8 cellular contexts compared by ENCODE assay signal in the genomic region with DNA sequence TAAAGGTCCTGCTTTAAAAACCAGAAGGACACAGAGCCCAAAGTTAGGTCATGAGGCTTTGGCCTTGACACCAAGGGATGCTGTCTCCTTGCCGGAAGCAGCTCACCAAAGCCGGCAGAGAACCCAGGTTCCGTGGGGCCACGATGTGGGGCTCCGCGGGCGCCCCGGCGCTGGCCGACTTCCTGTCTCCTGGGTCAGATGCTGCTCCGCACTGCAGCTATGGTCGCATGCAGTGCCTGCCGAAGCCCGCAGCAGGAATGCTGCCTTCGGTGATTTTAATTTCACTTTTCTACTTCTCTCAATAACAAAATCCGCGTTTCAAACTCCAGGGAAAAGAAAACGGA. TPM values are rescaled to one million over a fixed set of nuclear protein-coding genes. Genes with fewer than 3 reads are reported as not detected.
A peak's percentile ranks its signal among the peaks of the same experiment; 100 is the strongest.
DNase-seq lines count a peak whose midpoint lies in the region; ATAC-seq lines count a peak whose summit lies in the region.

No MANE protein-coding gene starts in this region.

- WGBS in right cardiac atrium, result 1% methylated on average over 18 of the region's 18 CpGs

- peak; percentile 79 to 81 for ATAC-seq in activated naive CD4-positive, alpha-beta T cell treated with anti-CD3 and anti-CD28 coated beads, Interleukin-2, amount 50 U/mL, for 72 hours
- ATAC-seq in right cardiac atrium, result peak; percentile 41 to 52

- POLR2A ChIA-PET in CD8-positive, alpha-beta memory T cell (lab: Charles Lee), result interaction anchor here (0.6 to 2.2 kb wide), 6 partner anchors 9 to 148 kb away, joined by 3 to 9 read pairs (median 3); partner anchors contain the start of genes COX8A and MARK2

- peak overlapping the region; percentile 94 for H3K27ac ChIP-seq in CD8-positive, alpha-beta memory T cell (ENCODE audit: low read depth, low read length)
- H3K27ac ChIP-seq in SJSA1 (peak overlapping the region; percentile 57), right cardiac atrium (ENCODE audit: low read length) (peak overlapping the region; percentile 8)

- peaks cover 22% of the 10 kb centered on the region for H3K4me1 ChIP-seq in CD8-positive, alpha-beta memory T cell (ENCODE audit: insufficient read depth, low read length)
- H3K4me1 ChIP-seq in HAP-1 (peaks cover 8% of the 10 kb centered on the region), SJSA1 (replicated peaks) (peaks cover 19% of the 10 kb centered on the region), right cardiac atrium (ENCODE audit: control insufficient read depth, insufficient read depth, low read length) (peaks cover 7% of the 10 kb centered on the region)

- H3K27ac Mint-ChIP-seq in CD8-positive, alpha-beta memory T cell, result peak overlapping the region; percentile 98 to 100 (median 99)
- H3K27ac Mint-ChIP-seq in activated naive CD4-positive, alpha-beta T cell treated with anti-CD3 and anti-CD28 coated beads, Interleukin-2, amount 50 U/mL, for 72 hours, result peak overlapping the region; percentile 88 to 99

- peaks cover 0 to 30% (median 2%) of the 10 kb centered on the region in 3 donors for H3K36me3 Mint-ChIP-seq in CD8-positive, alpha-beta memory T cell
- peaks cover 7 to 19% of the 10 kb centered on the region in 2 donors for H3K36me3 Mint-ChIP-seq in activated naive CD4-positive, alpha-beta T cell treated with anti-CD3 and anti-CD28 coated beads, Interleukin-2, amount 50 U/mL, for 72 hours

- peak overlapping the region; percentile 85 for H3K4me3 ChIP-seq in CD8-positive, alpha-beta memory T cell (ENCODE audit: low read length)
- peak overlapping the region; percentile 95 for H3K4me3 ChIP-seq in HAP-1
- peak overlapping the region; percentile 78 for H3K4me3 ChIP-seq in SJSA1
- peak overlapping the region; percentile 71 for H3K4me3 ChIP-seq in right cardiac atrium (ENCODE audit: low read length)

- peaks cover 7% of the 10 kb centered on the region for H3K36me3 ChIP-seq in CD8-positive, alpha-beta memory T cell (ENCODE audit: insufficient read depth, low read length)
- H3K36me3 ChIP-seq in HAP-1 (replicated peaks) (peaks cover 29% of the 10 kb centered on the region), SJSA1 (peaks cover 48% of the 10 kb centered on the region)

- CTCF ChIA-PET in CD8-positive, alpha-beta memory T cell (lab: Charles Lee), result interaction anchor here (0.8 to 1.3 kb wide), 4 partner anchors 14 to 332 kb away, joined by 3 to 4 read pairs (median 4); partner anchors contain the start of genes PRDX5 and TRMT112

- H3K27me3 Mint-ChIP-seq in CD8-positive, alpha-beta memory T cell, result no peaks in the 10 kb centered on the region

- H3K9me3 Mint-ChIP-seq in CD8-positive, alpha-beta memory T cell, result no peaks in the 10 kb centered on the region
- H3K9me3 Mint-ChIP-seq in activated naive CD4-positive, alpha-beta T cell treated with anti-CD3 and anti-CD28 coated beads, Interleukin-2, amount 50 U/mL, for 72 hours, result no peaks in the 10 kb centered on the region

- intact Hi-C loops in right cardiac atrium (cut with DNase I), result no loop called here

- H3K27me3 ChIP-seq in CD8-positive, alpha-beta memory T cell (ENCODE audit: insufficient read depth, low read length, poor library complexity, severe bottlenecking), result no peaks in the 10 kb centered on the region
- H3K27me3 ChIP-seq in HAP-1 (ENCODE audit: low read depth), result no peaks in the 10 kb centered on the region
- no peaks in the 10 kb centered on the region for H3K27me3 ChIP-seq in SJSA1 (replicated peaks)
- H3K27me3 ChIP-seq in right cardiac atrium (ENCODE audit: control insufficient read depth, insufficient read depth), result no peaks in the 10 kb centered on the region

- in situ Hi-C loops in HAP-1 (cut with MboI; ENCODE audit: low sequenced_read_pairs), result no loop called here

- DNase-seq in CD8-positive, alpha-beta memory T cell, result peak; percentile 57 to 82 (median 72)
- DNase-seq in HAP-1 (ENCODE audit: low spot score in 2 of 2), result peak in 1 of 2 experiments; percentile 47
- no peak for DNase-seq in SJSA1 (ENCODE audit: low read depth in 1 of 2, low spot score in 2 of 2)
- DNase-seq in activated naive CD4-positive, alpha-beta T cell treated with anti-CD3 and anti-CD28 coated beads, Interleukin-2, amount 50 U/mL, for 72 hours (ENCODE audit: low spot score in 2 of 2), result peak in 1 of 2 donors; percentile 79
- DNase-seq in right cardiac atrium, result peak in 2 of 3 donors; percentile 76 to 79
- peak; percentile 42 to 62 (median 56) for DNase-seq in stimulated activated CD4-positive, alpha-beta T cell treated with anti-CD3 and anti-CD28 coated beads, Interleukin-12 subunit alpha, Interleukin-12 subunit beta, amount 100 ng/mL, for 48 hours (ENCODE audit: low read depth in 2 of 3, low spot score in 1 of 3)
- DNase-seq in mesenteric fat pad (ENCODE audit: low spot score), result no peak
- DNase-seq in NCI-H2029 treated with DMSO at 0.1 percent for 48 hours (lab: John Stamatoyannopoulos, UW), result no peak

- H3K9me3 ChIP-seq in CD8-positive, alpha-beta memory T cell (ENCODE audit: low read length), result no peaks in the 10 kb centered on the region
- no peaks in the 10 kb centered on the region for H3K9me3 ChIP-seq in HAP-1
- H3K9me3 ChIP-seq in SJSA1 (replicated peaks), result no peaks in the 10 kb centered on the region
- H3K9me3 ChIP-seq in right cardiac atrium (ENCODE audit: control insufficient read depth, low read length), result no peaks in the 10 kb centered on the region

- H3K4me3 Mint-ChIP-seq in CD8-positive, alpha-beta memory T cell, result peak overlapping the region; percentile 96 to 99 (median 99)

- H3K4me1 Mint-ChIP-seq in CD8-positive, alpha-beta memory T cell, result peaks cover 27 to 44% (median 32%) of the 10 kb centered on the region in 3 donors

RNA-seq across cellular contexts. Expression of gene OTUB1, which starts 0.5 kb away (rescaled TPM):
- 10 to 100 TPM; 75.8 to 85.0 TPM for total RNA-seq in CD8-positive, alpha-beta memory T cell
- 135 TPM for polyA plus RNA-seq in CD8-positive, alpha-beta memory T cell
- 35.6 and 69.7 TPM in 2 replicates for total RNA-seq in SJSA1 (2014; rRNA removed; shearing (Covaris generic))
- 10 to 100 TPM; 60.0 to 86.4 TPM for total RNA-seq in activated naive CD4-positive, alpha-beta T cell treated with anti-CD3 and anti-CD28 coated beads, Interleukin-2, amount 50 U/mL, for 72 hours
- total RNA-seq in right cardiac atrium, result 10 to 100 TPM; 44.9 to 55.8 (median 51.2) TPM
- 62.4 TPM for polyA plus RNA-seq in right cardiac atrium
- 44.3 TPM for total RNA-seq in mesenteric fat pad

RNA-seq across cellular contexts. Expression of gene COX8A, which starts 11.4 kb away (rescaled TPM):
- 100 to 1,000 TPM; 373 to 424 TPM for total RNA-seq in CD8-positive, alpha-beta memory T cell
- polyA plus RNA-seq in CD8-positive, alpha-beta memory T cell, result 388 TPM
- 1,062 and 2,110 TPM in 2 replicates for total RNA-seq in SJSA1 (2014; rRNA removed; shearing (Covaris generic))
- 100 to 1,000 TPM; 498 to 568 TPM for total RNA-seq in activated naive CD4-positive, alpha-beta T cell treated with anti-CD3 and anti-CD28 coated beads, Interleukin-2, amount 50 U/mL, for 72 hours
- total RNA-seq in right cardiac atrium (100 to 1,000 TPM; 726 to 908 (median 798) TPM), mesenteric fat pad (249 TPM)
- 2,526 TPM for polyA plus RNA-seq in right cardiac atrium

RNA-seq across cellular contexts. Expression of gene NAA40, which starts 47.0 kb away (rescaled TPM):
- 10 to 100 TPM; 20.2 to 26.2 TPM for total RNA-seq in CD8-positive, alpha-beta memory T cell
- 15.9 TPM for polyA plus RNA-seq in CD8-positive, alpha-beta memory T cell
- total RNA-seq in SJSA1 (2014; rRNA removed; shearing (Covaris generic)), result 21.4 and 39.9 TPM in 2 replicates
- total RNA-seq in activated naive CD4-positive, alpha-beta T cell treated with anti-CD3 and anti-CD28 coated beads, Interleukin-2, amount 50 U/mL, for 72 hours, result 10 to 100 TPM; 23.5 to 25.4 TPM
- total RNA-seq in right cardiac atrium (10 to 100 TPM; 27.4 to 47.6 (median 29.2) TPM), mesenteric fat pad (14.7 TPM)
- 20.1 TPM for polyA plus RNA-seq in right cardiac atrium

RNA-seq across cellular contexts. Expression of gene FLRT1, which starts 49.9 kb away (rescaled TPM):
- not detected for total RNA-seq in CD8-positive, alpha-beta memory T cell
- not detected for polyA plus RNA-seq in CD8-positive, alpha-beta memory T cell
- total RNA-seq in SJSA1 (2014; rRNA removed; shearing (Covaris generic)), result 0.18 TPM in 1 of 2 replicates, not detected in the other
- not detected for total RNA-seq in activated naive CD4-positive, alpha-beta T cell treated with anti-CD3 and anti-CD28 coated beads, Interleukin-2, amount 50 U/mL, for 72 hours
- total RNA-seq in right cardiac atrium (1 to 10 TPM in 3 of 4 donors, under 1 TPM in 1; 0.92 to 2.0 (median 1.6) TPM), mesenteric fat pad (not detected)
- polyA plus RNA-seq in right cardiac atrium, result 1.5 TPM

Comparison
In these comparisons a context has a peak if more than half of its experiments do, and no peak if none do; other contexts are left out.
1. DNase-seq: peak in CD8-positive, alpha-beta memory T cell (5 of 5), right cardiac atrium (2 of 3) and stimulated activated CD4-positive, alpha-beta T cell treated with anti-CD3 and anti-CD28 coated beads, Interleukin-12 subunit alpha, Interleukin-12 subunit beta, amount 100 ng/mL, for 48 hours (3 of 3); none in SJSA1 (0 of 2), mesenteric fat pad (single experiment) and NCI-H2029 treated with DMSO at 0.1 percent for 48 hours (single experiment).
2. H3K27ac ChIP-seq: peak in every context shown above with its lines; median percentile 94 in CD8-positive, alpha-beta memory T cell; 57 in SJSA1; 8 in right cardiac atrium.
3. Peak in every context shown above with its lines, with median percentiles within 50 percentile points of each other: H3K4me3 ChIP-seq.